Comparison of ENCODE assay signal across 31 cellular contexts in genomic region chr5:6250121-6250520, GRCh38.
"Had no signal": no experiment of that assay in that cellular context is flagged by ENCODE, and none has a peak within 500 bp of the region (broad histone marks: within the 10 kb centered on the region; RNA-seq: fewer than 3 reads in every experiment).

No MANE protein-coding gene starts in this region.

- H3K27ac Mint-ChIP-seq: naive thymus-derived CD4-positive, alpha-beta T cell; natural killer cell; nephron; neural progenitor cell; progenitor cell of endocrine pancreas; stimulated activated effector memory CD8-positive, alpha-beta T cell treated with anti-CD3 and anti-CD28 coated beads, Interleukin-12 subunit alpha, Interleukin-12 subunit beta, amount 100 ng/mL, for 72 hours; stimulated activated naive B cell treated with anti-CD40 and anti-IgM and Interleukin-4, amounts not matched to agents 10 μg/mL and 1 μg/mL and 100 μg/mL, for 72 hours; stimulated activated naive CD8-positive, alpha-beta T cell treated with anti-CD3 and anti-CD28 coated beads, Interleukin-15, Interleukin-2, amounts not matched to agents 100 ng/mL and 50 ng/mL, for 24 hours had no signal

- H2AFZ ChIP-seq: neural progenitor cell, parathyroid adenoma had no signal

- H3K9ac ChIP-seq: neural progenitor cell, parathyroid adenoma had no signal

- H3K4me2 ChIP-seq: neural progenitor cell had no signal

- H3K4me3 Mint-ChIP-seq: naive thymus-derived CD4-positive, alpha-beta T cell; natural killer cell; nephron; neural progenitor cell; stimulated activated effector memory CD8-positive, alpha-beta T cell treated with anti-CD3 and anti-CD28 coated beads, Interleukin-12 subunit alpha, Interleukin-12 subunit beta, amount 100 ng/mL, for 72 hours; stimulated activated naive B cell treated with anti-CD40 and anti-IgM and Interleukin-4, amounts not matched to agents 10 μg/mL and 1 μg/mL and 100 μg/mL, for 72 hours; stimulated activated naive CD8-positive, alpha-beta T cell treated with anti-CD3 and anti-CD28 coated beads, Interleukin-15, Interleukin-2, amounts not matched to agents 100 ng/mL and 50 ng/mL, for 24 hours had no signal

- H3K27ac ChIP-seq: neural progenitor cell, neutrophil, ovary, parathyroid adenoma, psoas muscle, right lobe of liver, sigmoid colon, stomach, thoracic aorta, thyroid gland, tibial nerve, upper lobe of left lung, vagina had no signal

- H3K4me3 ChIP-seq: neural progenitor cell, ovary, psoas muscle, right lobe of liver, sigmoid colon, stomach, thoracic aorta, thyroid gland, tibial nerve, upper lobe of left lung, vagina had no signal

- H3K36me3 ChIP-seq: neural progenitor cell, neutrophil, ovary, right lobe of liver, sigmoid colon, stomach, thoracic aorta, thyroid gland, tibial nerve, upper lobe of left lung, vagina had no signal

- H3K27me3 Mint-ChIP-seq: progenitor cell of endocrine pancreas; stimulated activated naive B cell treated with anti-CD40 and anti-IgM and Interleukin-4, amounts not matched to agents 10 μg/mL and 1 μg/mL and 100 μg/mL, for 72 hours had no signal

- FAIRE-seq: small intestine, urothelium cell line had no signal

- DNase-seq: naive thymus-derived CD4-positive, alpha-beta T cell; natural killer cell; nucleus accumbens; ovary; posterior cingulate gyrus; psoas muscle; right cardiac atrium; right lobe of liver; sigmoid colon; small intestine; stimulated activated CD4-positive, alpha-beta T cell treated with anti-CD3 and anti-CD28 coated beads, Interleukin-15, amount 100 ng/mL, for 24 hours; stimulated activated CD4-positive, alpha-beta T cell treated with anti-CD3 and anti-CD28 coated beads, Interleukin-2, amount 100 ng/mL, for 24 hours; stimulated activated CD4-positive, alpha-beta T cell treated with anti-CD3 and anti-CD28 coated beads, Interleukin-2, amount 100 ng/mL, for 48 hours; stimulated activated CD4-positive, alpha-beta T cell treated with anti-CD3 and anti-CD28 coated beads, Interleukin-4, amount 100 ng/mL, for 24 hours; stimulated activated naive B cell treated with anti-CD40 and anti-IgM and Interleukin-4, amounts not matched to agents 10 μg/mL and 1 μg/mL and 100 μg/mL, for 72 hours; stimulated activated naive CD4-positive, alpha-beta T cell treated with Interleukin-2 at 50 U/mL for 16 hours; stomach; thyroid gland; trophoblast cell; upper lobe of left lung had no signal

- H3K4me1 Mint-ChIP-seq: naive thymus-derived CD4-positive, alpha-beta T cell; natural killer cell; stimulated activated effector memory CD8-positive, alpha-beta T cell treated with anti-CD3 and anti-CD28 coated beads, Interleukin-12 subunit alpha, Interleukin-12 subunit beta, amount 100 ng/mL, for 72 hours had no signal

- H3K36me3 Mint-ChIP-seq: natural killer cell; neural progenitor cell; stimulated activated effector memory CD8-positive, alpha-beta T cell treated with anti-CD3 and anti-CD28 coated beads, Interleukin-12 subunit alpha, Interleukin-12 subunit beta, amount 100 ng/mL, for 72 hours; stimulated activated naive B cell treated with anti-CD40 and anti-IgM and Interleukin-4, amounts not matched to agents 10 μg/mL and 1 μg/mL and 100 μg/mL, for 72 hours had no signal

- H3K79me2 ChIP-seq: parathyroid adenoma had no signal

- H3K27me3 ChIP-seq: neural progenitor cell, neutrophil, ovary, right lobe of liver, sigmoid colon, stomach, thyroid gland, tibial nerve, upper lobe of left lung, vagina had no signal

- H3K4me1 ChIP-seq: parathyroid adenoma, psoas muscle, right lobe of liver, sigmoid colon, stomach, thyroid gland, tibial nerve, upper lobe of left lung, vagina had no signal

- H3K9me3 ChIP-seq: neutrophil, ovary, psoas muscle, right lobe of liver, sigmoid colon, thoracic aorta, thyroid gland, upper lobe of left lung, vagina had no signal

- H3K9me3 Mint-ChIP-seq: nephron; neural progenitor cell; stimulated activated naive B cell treated with anti-CD40 and anti-IgM and Interleukin-4, amounts not matched to agents 10 μg/mL and 1 μg/mL and 100 μg/mL, for 72 hours; stimulated activated naive CD8-positive, alpha-beta T cell treated with anti-CD3 and anti-CD28 coated beads, Interleukin-15, Interleukin-2, amounts not matched to agents 100 ng/mL and 50 ng/mL, for 24 hours had no signal
